1 cellular context compared by ENCODE assay signal in the genomic region with DNA sequence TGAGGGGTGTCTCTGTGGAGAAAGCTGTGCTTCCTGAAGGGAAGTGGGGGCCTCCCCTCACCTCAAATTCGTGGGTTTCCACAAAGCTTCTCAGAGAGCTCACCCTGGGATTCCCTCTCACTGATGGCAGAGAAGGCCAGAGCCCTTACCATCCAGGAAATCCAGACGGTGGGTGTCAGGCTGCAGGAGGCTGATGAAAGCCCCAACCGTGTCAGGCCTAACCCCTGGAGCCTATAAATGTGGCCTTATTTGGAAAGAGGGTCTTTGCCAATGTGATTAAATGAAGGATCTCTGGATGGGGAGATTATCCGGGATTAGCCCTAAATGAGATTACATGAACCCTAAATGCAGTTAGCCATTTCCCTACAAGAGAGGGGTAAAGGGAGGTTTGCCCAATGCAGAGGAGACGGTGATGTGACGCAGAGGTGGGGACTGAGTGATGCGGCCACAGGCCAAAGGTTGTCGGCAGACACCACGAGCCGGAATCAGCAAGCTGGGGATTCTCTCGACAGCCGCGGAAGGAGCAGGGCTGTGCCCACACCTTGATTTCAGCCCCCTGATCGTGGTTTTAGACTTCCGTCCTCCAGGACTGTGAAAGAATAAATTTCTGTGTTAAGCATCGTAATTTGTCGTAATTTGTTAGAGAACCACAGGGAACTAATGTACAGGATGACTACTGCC.
TF ChIP-seq lines count a peak whose summit lies in the region.

No MANE protein-coding gene starts in this region.

TF ChIP-seq in GM12878, 131 proteins besides CTCF, POLR2A, EP300 and RAD21 (continued from another document):
- TF ChIP-seq, protein P1, sequence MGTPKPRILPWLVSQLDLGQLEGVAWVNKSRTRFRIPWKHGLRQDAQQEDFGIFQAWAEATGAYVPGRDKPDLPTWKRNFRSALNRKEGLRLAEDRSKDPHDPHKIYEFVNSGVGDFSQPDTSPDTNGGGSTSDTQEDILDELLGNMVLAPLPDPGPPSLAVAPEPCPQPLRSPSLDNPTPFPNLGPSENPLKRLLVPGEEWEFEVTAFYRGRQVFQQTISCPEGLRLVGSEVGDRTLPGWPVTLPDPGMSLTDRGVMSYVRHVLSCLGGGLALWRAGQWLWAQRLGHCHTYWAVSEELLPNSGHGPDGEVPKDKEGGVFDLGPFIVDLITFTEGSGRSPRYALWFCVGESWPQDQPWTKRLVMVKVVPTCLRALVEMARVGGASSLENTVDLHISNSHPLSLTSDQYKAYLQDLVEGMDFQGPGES (IDR thresholded peaks at IDR 0.05) = no peak
- TF ChIP-seq SKIL (IDR thresholded peaks at IDR 0.05; ENCODE audit: low read depth, poor library complexity, severe bottlenecking) = no peak
